8 cellular contexts compared by ENCODE assay signal in the genomic region with DNA sequence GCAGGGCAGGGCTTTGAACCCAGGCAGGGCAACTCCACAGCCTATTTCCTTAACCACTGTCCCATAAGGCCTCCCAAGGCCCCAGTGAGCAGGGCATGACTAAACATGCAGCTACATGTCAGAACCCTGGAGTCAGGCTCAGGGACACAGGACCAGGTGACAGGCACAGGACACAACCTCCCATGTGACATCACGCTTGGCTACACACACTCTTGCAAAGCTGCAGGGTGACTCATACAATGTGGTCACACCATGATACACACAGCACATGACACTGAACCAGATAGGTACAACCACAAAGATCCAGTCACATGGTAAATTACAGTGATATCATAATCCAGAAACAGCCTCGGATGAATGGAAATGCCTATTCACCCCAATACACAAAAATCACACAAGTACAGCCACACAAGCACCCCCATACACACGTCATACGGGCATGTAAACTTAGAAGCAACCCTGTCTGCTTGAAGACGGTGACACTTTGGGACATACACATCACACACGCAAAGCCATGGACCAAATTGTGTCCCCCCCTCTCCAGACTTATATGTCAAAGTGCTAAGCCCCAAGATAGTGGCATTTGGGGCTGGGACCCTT. TPM values are rescaled to one million over a fixed set of nuclear protein-coding genes. Genes with fewer than 3 reads are reported as not detected.
DNase-seq lines count a peak whose midpoint lies in the region; ATAC-seq and TF ChIP-seq lines count a peak whose summit lies in the region.

No MANE protein-coding gene starts in this region.

- in situ Hi-C loops in G401 (cut with HindIII; ENCODE audit: low sequenced_read_pairs), result no loop called here

- no peaks in the 10 kb centered on the region for H3K36me3 ChIP-seq in RWPE2 (ENCODE audit: low read depth)
- H3K36me3 ChIP-seq in mucosa of descending colon (ENCODE audit: low read depth), result no peaks in the 10 kb centered on the region

- H3K4me1 ChIP-seq in RWPE2 (ENCODE audit: insufficient read depth, poor library complexity, severe bottlenecking) (no peaks in the 10 kb centered on the region), mucosa of descending colon (ENCODE audit: low read depth) (no peaks in the 10 kb centered on the region)

- H3K4me3 ChIP-seq in RWPE2 (ENCODE audit: severe bottlenecking) (no peak overlapping the region), mucosa of descending colon (no peak overlapping the region)

- DNase-seq in GM10266 (ENCODE audit: extremely low spot score) (peak; percentile 85), RWPE2 (ENCODE audit: low spot score) (no peak), mucosa of descending colon (no peak), AML-193 (lab: John Stamatoyannopoulos, UW) (no peak), left lobe of liver (ENCODE audit: low spot score) (no peak), G401 (ENCODE audit: low spot score) (no peak)

- TF ChIP-seq CTCF in GM10266 (IDR thresholded peaks at IDR 0.05; ENCODE audit: control insufficient read depth, insufficient read depth, low read depth, missing control alignments) (no peak), RWPE2 (IDR thresholded peaks at IDR 0.05; ENCODE audit: poor library complexity, severe bottlenecking) (no peak), mucosa of descending colon (IDR thresholded peaks at IDR 0.05) (no peak)

- H3K27ac ChIP-seq in RWPE2 (ENCODE audit: poor library complexity, severe bottlenecking), result no peak overlapping the region

- intact Hi-C loops in mucosa of descending colon (cut with DNase I, micrococcal nuclease), result no loop called here

- peak; percentile 86 for ATAC-seq in GM19397 (IDR thresholded peaks at IDR 0.05; ENCODE audit: unreplicated experiment)
- peak; percentile 78 for ATAC-seq in HG03342 (IDR thresholded peaks at IDR 0.05; ENCODE audit: unreplicated experiment)
- peak; percentile 42; the same call in 1 of the 3 replicates for ATAC-seq in RWPE2 (ENCODE audit: low read depth)
- ATAC-seq in mucosa of descending colon, result peak; percentile 82
- ATAC-seq in left lobe of liver, result no peak

- H3K9me3 ChIP-seq in RWPE2 (ENCODE audit: severe bottlenecking), result no peaks in the 10 kb centered on the region
- H3K9me3 ChIP-seq in mucosa of descending colon, result no peaks in the 10 kb centered on the region

- no peaks in the 10 kb centered on the region for H3K27me3 ChIP-seq in RWPE2 (ENCODE audit: insufficient read depth, poor library complexity, severe bottlenecking)

RNA-seq across cellular contexts. Expression of a gene that starts 14.5 kb away (rescaled TPM):
- total RNA-seq in mucosa of descending colon (1 to 10 TPM; 1.1 to 3.4 (median 1.4) TPM), left lobe of liver (not detected)
- not detected in 2 replicates for total RNA-seq in G401 (2014; rRNA removed; shearing (Covaris generic))

RNA-seq across cellular contexts. Expression of a gene that starts 23.5 kb away (rescaled TPM):
- total RNA-seq in mucosa of descending colon (under 1 TPM in 1 of 3 donors, not detected in 2; 0.43 TPM), left lobe of liver (not detected)
- total RNA-seq in G401 (2014; rRNA removed; shearing (Covaris generic)), result not detected in 2 replicates

RNA-seq across cellular contexts. Expression of a gene that starts 42.0 kb away (rescaled TPM):
- total RNA-seq in mucosa of descending colon (1 to 10 TPM; 3.7 to 9.0 (median 4.8) TPM), left lobe of liver (not detected)
- total RNA-seq in G401 (2014; rRNA removed; shearing (Covaris generic)), result not detected in 2 replicates

RNA-seq across cellular contexts. Expression of a gene that starts 56.1 kb away (rescaled TPM):
- total RNA-seq in mucosa of descending colon (not detected), left lobe of liver (not detected)
- 0.58 TPM in 1 of 2 replicates, not detected in the other for total RNA-seq in G401 (2014; rRNA removed; shearing (Covaris generic))
